Comparison of ENCODE assay signal across 11 cellular contexts in the genomic region with DNA sequence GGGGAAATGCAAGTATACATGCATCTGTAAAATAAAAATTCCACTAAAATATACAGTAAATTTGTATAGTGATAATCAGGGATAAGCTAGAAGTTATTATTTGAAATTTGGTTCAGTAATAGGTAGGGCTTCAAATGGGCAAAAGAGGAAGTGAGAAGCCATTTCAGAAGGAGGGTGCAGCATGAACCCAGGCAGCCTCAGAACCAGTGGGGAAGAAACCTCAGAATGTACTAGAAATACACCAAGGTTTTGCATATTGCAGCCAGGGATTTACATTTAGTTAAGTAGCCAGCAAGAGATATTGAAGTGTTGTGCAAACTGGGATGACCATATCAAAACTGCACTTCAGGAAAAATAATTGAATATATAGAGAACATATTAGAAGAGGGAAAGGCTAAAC.
DNase-seq lines count a peak whose midpoint lies in the region; ATAC-seq and TF ChIP-seq lines count a peak whose summit lies in the region.
"Had no signal": no experiment of that assay in that cellular context is flagged by ENCODE, and none has a peak within 500 bp of the region (broad histone marks: within the 10 kb centered on the region; RNA-seq: fewer than 3 reads in every experiment).

No MANE protein-coding gene starts in this region.

- no peak for TF ChIP-seq POLR2A in vagina (IDR thresholded peaks at IDR 0.05)

- H3K27me3 ChIP-seq in vagina: no peaks in the 10 kb centered on the region

- H3K4me3 ChIP-seq in OCI-LY7 (ENCODE audit: low read depth, low read length, poor library complexity, severe bottlenecking) (peak overlapping the region; percentile 10), vagina (no peak overlapping the region)
- H3K4me3 ChIP-seq: psoas muscle had no signal

- TF ChIP-seq CTCF in OCI-LY7 (conservative IDR thresholded peaks at IDR 0.05; ENCODE audit: low read length) (no peak), vagina (IDR thresholded peaks at IDR 0.05) (no peak)

- H4K20me1 ChIP-seq in OCI-LY7 (ENCODE audit: insufficient read depth, low read length): no peaks in the 10 kb centered on the region

- H3K79me2 ChIP-seq in OCI-LY7 (ENCODE audit: insufficient read depth, low read depth, low read length): no peaks in the 10 kb centered on the region

- H3K36me3 ChIP-seq in OCI-LY7 (ENCODE audit: insufficient read depth, low read length): no peaks in the 10 kb centered on the region; the same call in 1 of the 2 replicates
- H3K36me3 ChIP-seq in vagina: no peaks in the 10 kb centered on the region

- H3K9me2 ChIP-seq in OCI-LY7 (ENCODE audit: insufficient read depth, low read length): no peaks in the 10 kb centered on the region

- H3K9me3 ChIP-seq in OCI-LY7 (ENCODE audit: low read length) (peaks cover 26% of the 10 kb centered on the region; the same call in 1 of the 2 replicates), vagina (no peaks in the 10 kb centered on the region)
- H3K9me3 ChIP-seq: psoas muscle had no signal

- POLR2A ChIA-PET in OCI-LY7 (lab: Charles Lee): interaction anchor here (1.0 to 2.0 kb wide), 2 partner anchors 10 to 33 kb away, joined by 3 to 4 read pairs; no protein-coding TSS in a partner anchor

- peak overlapping the region; percentile 43; the same call in 1 of the 2 replicates for H2AFZ ChIP-seq in OCI-LY7 (ENCODE audit: low read length)

- intact Hi-C loops in OCI-LY7 (cut with micrococcal nuclease; ENCODE audit: unreplicated experiment) (no loop called here), vagina (cut with DNase I) (no loop called here)

- DNase-seq in OCI-LY7 (ENCODE audit: low spot score): peak; percentile 73
- no peak for DNase-seq in NCI-H2227 (lab: John Stamatoyannopoulos, UW; ENCODE audit: unreplicated experiment)
- DNase-seq in activated CD4-positive, alpha-beta T cell treated with anti-CD3 and anti-CD28 coated beads for 1 hour: no peak
- DNase-seq in NCI-H1105 (lab: John Stamatoyannopoulos, UW): no peak
- DNase-seq in vagina (ENCODE audit: extremely low spot score in 2 of 2): no peak
- DNase-seq: activated CD4-positive, alpha-beta T cell treated with anti-CD3 and anti-CD28 coated beads, Interleukin-2, amount 10 ng/mL, durations not matched to agents 24 days and 14 days; effector memory CD4-positive, alpha-beta T cell; psoas muscle had no signal

- H3K4me1 ChIP-seq in OCI-LY7 (ENCODE audit: insufficient read depth, low read length, poor library complexity, severe bottlenecking) (peaks cover 26% of the 10 kb centered on the region), vagina (no peaks in the 10 kb centered on the region)
- H3K4me1 ChIP-seq: psoas muscle had no signal

- CTCF ChIA-PET in OCI-LY7 (lab: Charles Lee; ENCODE audit: unreplicated experiment): no interaction called here

- peak; percentile 99 for ATAC-seq in GM18858 (IDR thresholded peaks at IDR 0.05; ENCODE audit: unreplicated experiment)
- ATAC-seq in GM21526 (IDR thresholded peaks at IDR 0.05; ENCODE audit: low FRiP score, unreplicated experiment): peak; percentile 97
- ATAC-seq in HG03066 (IDR thresholded peaks at IDR 0.05; ENCODE audit: low read depth, unreplicated experiment): peak; percentile 93
- ATAC-seq: psoas muscle had no signal

- H3K27ac ChIP-seq in OCI-LY7 (ENCODE audit: low read depth, low read length, poor library complexity, severe bottlenecking) (peak overlapping the region; percentile 41), vagina (no peak overlapping the region)
- H3K27ac ChIP-seq: psoas muscle had no signal

- H3K4me2 ChIP-seq in OCI-LY7 (ENCODE audit: low read length): peak overlapping the region; percentile 41

- no TSS peak for BruUV-seq in OCI-LY7 (replicated peaks; lab: Mats Ljungman, UMichigan)
